Comparison of ENCODE assay signal across 8 cellular contexts in the genomic region with DNA sequence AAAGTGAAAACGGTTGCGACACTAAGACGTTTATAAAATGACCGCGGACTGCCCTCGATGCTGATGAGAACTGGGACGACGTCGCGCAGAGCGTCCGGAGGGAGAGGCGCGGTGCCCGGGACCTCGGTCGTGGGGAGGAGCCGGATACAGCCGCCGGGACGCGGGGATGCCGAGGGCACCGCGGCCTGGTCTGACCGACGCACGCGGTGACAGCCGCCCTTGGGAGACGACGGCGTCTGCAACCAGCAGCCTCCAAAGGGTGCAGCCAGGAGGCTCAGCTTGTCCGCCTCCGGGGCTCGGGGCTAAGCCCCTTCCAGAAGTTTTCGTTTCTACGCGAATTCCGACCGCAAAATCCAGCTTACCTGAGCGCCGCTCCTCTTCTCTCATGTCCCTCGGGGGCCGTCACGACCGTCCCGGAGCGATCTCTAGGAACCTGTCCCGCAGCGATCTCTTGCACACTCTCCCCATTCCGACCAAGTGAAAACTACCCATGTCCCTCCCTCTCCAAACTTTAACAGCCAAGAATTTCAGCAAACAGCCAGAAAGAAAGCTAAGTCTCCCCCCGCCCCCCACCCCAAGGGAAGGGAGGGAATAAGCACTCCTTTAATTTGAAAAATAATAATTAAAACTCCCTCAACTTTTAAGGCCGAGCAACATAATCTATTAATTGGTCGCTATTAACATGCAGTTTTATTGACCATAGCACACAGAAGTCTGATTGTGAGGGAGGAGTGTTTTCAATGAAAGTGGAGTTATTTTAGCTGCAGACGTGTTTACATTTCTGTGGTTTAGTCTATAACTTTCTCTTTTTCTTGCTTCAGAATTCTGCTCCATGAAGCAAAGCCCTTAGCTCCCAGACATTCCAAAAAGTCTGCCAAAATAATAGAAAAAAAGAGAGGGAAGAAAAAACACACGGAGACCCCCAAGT.
DNase-seq lines count a peak whose midpoint lies in the region; ATAC-seq, FAIRE-seq and TF ChIP-seq lines count a peak whose summit lies in the region.

No MANE protein-coding gene starts in this region.

- FAIRE-seq in GM19239 (lab: Jason Lieb, UNC): no peak

- H3K4me3 ChIP-seq in sigmoid colon: peak overlapping the region; percentile 24 to 48 (median 38)

- 5 to 11% methylated on average over 57 of the region's 57 CpGs for WGBS in sigmoid colon, 2 donors

- H3K4me1 Mint-ChIP-seq in activated CD4-positive, alpha-beta T cell treated with anti-CD3 and anti-CD28 coated beads for 36 hours: peaks cover 12% of the 10 kb centered on the region
- H3K4me1 Mint-ChIP-seq in activated T-helper 1 cell treated with anti-CD3 and anti-CD28 coated beads, Interleukin-12 subunit alpha, Interleukin-12 subunit beta, Interleukin-2, Interleukin-4 antibody, amounts not matched to agents 30 ng/mL and 10 ng/mL and 1 ng/mL, durations not matched to agents 14 hours and 24 hours and 36 hours (ENCODE audit: low read depth): peaks cover 8% of the 10 kb centered on the region

- H3K9me3 ChIP-seq in sigmoid colon: no peaks in the 10 kb centered on the region

- no peak for TF ChIP-seq POLR2A in sigmoid colon (IDR thresholded peaks at IDR 0.05)

- no peak overlapping the region for H3K27ac Mint-ChIP-seq in activated CD4-positive, alpha-beta T cell treated with anti-CD3 and anti-CD28 coated beads for 36 hours
- peak overlapping the region; percentile 77 for H3K27ac Mint-ChIP-seq in activated T-helper 1 cell treated with anti-CD3 and anti-CD28 coated beads, Interleukin-12 subunit alpha, Interleukin-12 subunit beta, Interleukin-2, Interleukin-4 antibody, amounts not matched to agents 30 ng/mL and 10 ng/mL and 1 ng/mL, durations not matched to agents 14 hours and 24 hours and 36 hours

- TF ChIP-seq EP300 in sigmoid colon (IDR thresholded peaks at IDR 0.05): no peak

- intact Hi-C loops in activated CD4-positive, alpha-beta T cell treated with anti-CD3 and anti-CD28 coated beads for 36 hours (cut with DNase I, micrococcal nuclease): no loop called here
- intact Hi-C loops in activated T-helper 1 cell treated with anti-CD3 and anti-CD28 coated beads, Interleukin-12 subunit alpha, Interleukin-12 subunit beta, Interleukin-2, Interleukin-4 antibody, amounts not matched to agents 30 ng/mL and 10 ng/mL and 1 ng/mL, durations not matched to agents 14 hours and 24 hours and 36 hours (cut with micrococcal nuclease): no loop called here
- intact Hi-C loops in left ventricle myocardium superior (cut with micrococcal nuclease): no loop called here
- intact Hi-C loops in sigmoid colon (cut with DNase I): no loop called here

- peaks cover 14 to 76% (median 47%) of the 10 kb centered on the region in 3 donors for H3K27me3 ChIP-seq in sigmoid colon

- peaks cover 58% of the 10 kb centered on the region for H3K27me3 Mint-ChIP-seq in activated CD4-positive, alpha-beta T cell treated with anti-CD3 and anti-CD28 coated beads for 36 hours
- peaks cover 54% of the 10 kb centered on the region for H3K27me3 Mint-ChIP-seq in activated T-helper 1 cell treated with anti-CD3 and anti-CD28 coated beads, Interleukin-12 subunit alpha, Interleukin-12 subunit beta, Interleukin-2, Interleukin-4 antibody, amounts not matched to agents 30 ng/mL and 10 ng/mL and 1 ng/mL, durations not matched to agents 14 hours and 24 hours and 36 hours (ENCODE audit: insufficient read depth)

- no peaks in the 10 kb centered on the region for H3K36me3 ChIP-seq in sigmoid colon

- POLR2A ChIA-PET in activated CD4-positive, alpha-beta T cell treated with anti-CD3 and anti-CD28 coated beads for 36 hours (lab: Charles Lee): no interaction called here

- peak overlapping the region in 2 of 4 donors; percentile 40 to 54 for H3K27ac ChIP-seq in sigmoid colon

- peaks cover 0 to 24% (median 19%) of the 10 kb centered on the region in 4 donors for H3K4me1 ChIP-seq in sigmoid colon

- peak overlapping the region; percentile 39 for H3K4me3 Mint-ChIP-seq in activated CD4-positive, alpha-beta T cell treated with anti-CD3 and anti-CD28 coated beads for 36 hours
- peak overlapping the region; percentile 54 for H3K4me3 Mint-ChIP-seq in activated T-helper 1 cell treated with anti-CD3 and anti-CD28 coated beads, Interleukin-12 subunit alpha, Interleukin-12 subunit beta, Interleukin-2, Interleukin-4 antibody, amounts not matched to agents 30 ng/mL and 10 ng/mL and 1 ng/mL, durations not matched to agents 14 hours and 24 hours and 36 hours

- no peaks in the 10 kb centered on the region for H3K9me3 Mint-ChIP-seq in activated CD4-positive, alpha-beta T cell treated with anti-CD3 and anti-CD28 coated beads for 36 hours (ENCODE audit: low read depth)
- no peaks in the 10 kb centered on the region for H3K9me3 Mint-ChIP-seq in activated T-helper 1 cell treated with anti-CD3 and anti-CD28 coated beads, Interleukin-12 subunit alpha, Interleukin-12 subunit beta, Interleukin-2, Interleukin-4 antibody, amounts not matched to agents 30 ng/mL and 10 ng/mL and 1 ng/mL, durations not matched to agents 14 hours and 24 hours and 36 hours

- CTCF ChIA-PET in activated CD4-positive, alpha-beta T cell treated with anti-CD3 and anti-CD28 coated beads for 36 hours (lab: Charles Lee): no interaction called here

- no peak for TF ChIP-seq CTCF in sigmoid colon (IDR thresholded peaks at IDR 0.05)

- H3K36me3 Mint-ChIP-seq in activated CD4-positive, alpha-beta T cell treated with anti-CD3 and anti-CD28 coated beads for 36 hours (ENCODE audit: low read depth): no peaks in the 10 kb centered on the region
- H3K36me3 Mint-ChIP-seq in activated T-helper 1 cell treated with anti-CD3 and anti-CD28 coated beads, Interleukin-12 subunit alpha, Interleukin-12 subunit beta, Interleukin-2, Interleukin-4 antibody, amounts not matched to agents 30 ng/mL and 10 ng/mL and 1 ng/mL, durations not matched to agents 14 hours and 24 hours and 36 hours (ENCODE audit: low read depth): peaks cover 2% of the 10 kb centered on the region

- DNase-seq in activated CD4-positive, alpha-beta T cell treated with anti-CD3 and anti-CD28 coated beads for 36 hours: peak; percentile 40
- no peak for DNase-seq in activated CD4-positive, alpha-beta T cell treated with anti-CD3 and anti-CD28 coated beads for 1 hour
- DNase-seq in activated T-helper 1 cell treated with anti-CD3 and anti-CD28 coated beads, Interleukin-12 subunit alpha, Interleukin-12 subunit beta, Interleukin-2, Interleukin-4 antibody, amounts not matched to agents 30 ng/mL and 10 ng/mL and 1 ng/mL, durations not matched to agents 14 hours and 24 hours and 36 hours (ENCODE audit: low spot score): no peak
- DNase-seq in left ventricle myocardium superior (peak; percentile 49), sigmoid colon (no peak), GM19239 (ENCODE audit: insufficient read length, low spot score) (no peak), HT-29 (ENCODE audit: low spot score) (no peak)

- ATAC-seq in activated CD4-positive, alpha-beta T cell treated with anti-CD3 and anti-CD28 coated beads for 36 hours: peak; percentile 44
- ATAC-seq in left ventricle myocardium superior (peak; percentile 72), HG03378 (IDR thresholded peaks at IDR 0.05; ENCODE audit: unreplicated experiment) (no peak)

Comparison
In these comparisons a context has a peak if more than half of its experiments do, and no peak if none do; other contexts are left out.
1. DNase-seq: peak in activated CD4-positive, alpha-beta T cell treated with anti-CD3 and anti-CD28 coated beads for 36 hours (single experiment) and left ventricle myocardium superior (single experiment); none in activated CD4-positive, alpha-beta T cell treated with anti-CD3 and anti-CD28 coated beads for 1 hour (single experiment), activated T-helper 1 cell treated with anti-CD3 and anti-CD28 coated beads, Interleukin-12 subunit alpha, Interleukin-12 subunit beta, Interleukin-2, Interleukin-4 antibody, amounts not matched to agents 30 ng/mL and 10 ng/mL and 1 ng/mL, durations not matched to agents 14 hours and 24 hours and 36 hours (single experiment), sigmoid colon (single experiment), GM19239 (single experiment) and HT-29 (single experiment).